In the genomic region with DNA sequence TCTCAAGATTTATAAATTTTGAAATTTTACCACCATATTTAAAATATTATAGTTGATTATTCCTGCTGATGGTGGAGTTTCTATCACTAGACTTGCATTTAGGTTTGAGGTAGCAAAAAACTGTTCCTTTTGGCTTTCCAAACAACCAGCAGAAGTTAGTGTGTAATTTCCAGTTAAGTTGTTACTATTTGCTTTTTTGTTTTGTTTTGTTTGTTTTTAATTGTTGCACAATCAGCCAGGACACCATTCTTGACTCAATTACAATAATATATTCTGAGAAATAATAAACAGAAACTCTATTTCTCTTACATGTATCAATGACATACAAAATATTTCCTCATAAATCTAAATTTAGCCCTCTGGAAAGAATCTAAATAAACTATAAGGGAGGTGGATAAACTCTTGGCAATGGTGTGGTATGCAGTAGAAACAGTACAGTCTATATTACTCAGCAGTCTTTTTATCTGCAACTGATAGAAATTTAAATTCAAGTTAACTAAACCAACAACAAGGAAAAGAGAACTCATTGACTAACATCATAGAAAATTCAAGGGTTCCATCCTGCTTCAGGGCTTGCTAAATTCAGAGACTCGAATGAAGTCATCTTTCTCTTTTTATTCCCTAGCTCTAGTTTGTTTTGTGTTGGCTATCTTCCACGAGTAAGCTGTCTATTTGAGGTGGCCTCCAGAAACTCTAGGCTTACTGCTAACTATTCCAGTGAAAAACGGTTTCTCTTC, we compare ENCODE assay signal across 1 cellular context.
TF ChIP-seq lines count a peak whose summit lies in the region.

No MANE protein-coding gene starts in this region.

TF ChIP-seq in endothelial cell of umbilical vein, 7 proteins besides CTCF, POLR2A, EP300 and RAD21 (continued from another document):
- TF ChIP-seq, protein P1, sequence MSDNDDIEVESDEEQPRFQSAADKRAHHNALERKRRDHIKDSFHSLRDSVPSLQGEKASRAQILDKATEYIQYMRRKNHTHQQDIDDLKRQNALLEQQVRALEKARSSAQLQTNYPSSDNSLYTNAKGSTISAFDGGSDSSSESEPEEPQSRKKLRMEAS (IDR thresholded peaks at IDR 0.05; ENCODE audit: insufficient read depth, insufficient read length): no peak
- TF ChIP-seq JUN (IDR thresholded peaks at IDR 0.05; ENCODE audit: borderline replicate concordance, insufficient read depth, insufficient read length, low read depth): no peak
- TF ChIP-seq FOS (IDR thresholded peaks at IDR 0.05; ENCODE audit: borderline replicate concordance, insufficient read depth, low read length): no peak
- no peak for TF ChIP-seq POLR2AphosphoS5 (IDR thresholded peaks at IDR 0.05; ENCODE audit: insufficient read depth, low read depth, low read length)
